Comparison of ENCODE assay signal across 16 cellular contexts in the genomic region with DNA sequence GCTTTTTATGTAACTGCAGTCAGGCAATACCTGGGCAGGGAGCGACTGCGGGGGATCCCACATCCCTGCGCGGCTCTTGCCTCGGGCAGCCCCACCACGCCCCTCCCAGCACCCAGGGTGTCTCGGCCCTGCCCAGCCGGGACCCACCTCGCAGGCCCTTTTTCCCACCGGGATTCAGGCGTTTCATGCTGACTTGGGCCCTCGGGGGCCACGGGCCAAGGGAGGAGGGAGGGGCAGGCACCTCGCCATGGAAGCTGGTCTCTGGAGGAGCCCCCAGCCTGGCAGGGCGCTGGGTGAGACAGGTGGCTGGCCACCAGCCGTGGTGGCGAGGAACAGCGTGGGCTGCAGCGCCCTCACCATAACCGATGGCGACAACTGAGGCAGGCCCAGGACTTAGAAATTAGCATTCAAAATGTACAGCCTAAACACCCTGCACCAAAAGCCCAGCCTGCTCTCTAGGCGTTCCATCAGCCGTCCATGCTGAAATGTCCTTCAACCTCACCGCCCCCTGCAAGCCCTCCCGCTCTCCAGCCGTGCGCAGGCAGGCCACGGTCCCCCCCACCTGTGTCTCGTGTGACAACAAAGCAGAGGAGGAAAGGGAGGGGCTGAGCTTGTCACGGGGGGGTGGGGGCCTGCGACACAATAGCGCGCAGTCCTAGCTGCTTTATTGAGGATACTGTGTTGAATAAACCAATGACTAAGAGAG.
"Had no signal": no experiment of that assay in that cellular context is flagged by ENCODE, and none has a peak within 500 bp of the region (broad histone marks: within the 10 kb centered on the region; RNA-seq: fewer than 3 reads in every experiment).

No MANE protein-coding gene starts in this region.

- FAIRE-seq: astrocyte, frontal cortex had no signal

- H3K27ac ChIP-seq: cardiac muscle cell, colonic mucosa, heart left ventricle, thyroid gland, uterus had no signal

- H3K9me3 Mint-ChIP-seq: activated T-cell treated with anti-CD3 and anti-CD28 coated beads, Interleukin-2, amount 50 U/mL, for 4 hours; nephron; stimulated activated naive CD8-positive, alpha-beta T cell treated with anti-CD3 and anti-CD28 coated beads, Interleukin-15, Interleukin-2, amounts not matched to agents 100 ng/mL and 50 ng/mL, for 24 hours had no signal

- H3K4me1 ChIP-seq: colonic mucosa, uterus had no signal

- DNase-seq: activated CD4-positive, alpha-beta T cell treated with anti-CD3 and anti-CD28 coated beads, Interleukin-2, amount 50 U/mL, for 4 hours; activated gamma-delta T cell treated with Interleukin-2 at 50 U/mL for 16 hours; activated T-cell treated with anti-CD3 and anti-CD28 coated beads, Interleukin-2, amount 50 U/mL, for 4 hours; colonic mucosa; effector CD4-positive, alpha-beta T cell; stimulated activated CD4-positive, alpha-beta T cell treated with anti-CD3 and anti-CD28 coated beads, Interleukin-4, amount 100 ng/mL, for 1 hour; stimulated activated CD8-positive, alpha-beta memory T cell treated with anti-CD3 and anti-CD28 coated beads, Interleukin-4, amount 100 ng/mL, for 48 hours; thyroid gland; uterus had no signal

- H3K4me3 Mint-ChIP-seq: activated T-cell treated with anti-CD3 and anti-CD28 coated beads, Interleukin-2, amount 50 U/mL, for 4 hours; nephron; stimulated activated naive CD8-positive, alpha-beta T cell treated with anti-CD3 and anti-CD28 coated beads, Interleukin-15, Interleukin-2, amounts not matched to agents 100 ng/mL and 50 ng/mL, for 24 hours had no signal

- ATAC-seq: activated CD4-positive, CD25-positive, alpha-beta regulatory T cell treated with anti-CD3 and anti-CD28 coated beads, Interleukin-2, amount 50 U/mL, for 24 hours; activated T-cell treated with anti-CD3 and anti-CD28 coated beads, Interleukin-2, amount 50 U/mL, for 4 hours; heart left ventricle had no signal

- H3K27ac Mint-ChIP-seq: nephron; stimulated activated naive CD8-positive, alpha-beta T cell treated with anti-CD3 and anti-CD28 coated beads, Interleukin-15, Interleukin-2, amounts not matched to agents 100 ng/mL and 50 ng/mL, for 24 hours had no signal

- H3K4me3 ChIP-seq: cardiac muscle cell, colonic mucosa, heart left ventricle, thyroid gland, uterus had no signal

- H3K36me3 ChIP-seq: cardiac muscle cell, colonic mucosa, heart left ventricle, thyroid gland, uterus had no signal

- H3K27me3 ChIP-seq: thyroid gland had no signal
